Comparison of ENCODE assay signal across 8 cellular contexts in the genomic region with DNA sequence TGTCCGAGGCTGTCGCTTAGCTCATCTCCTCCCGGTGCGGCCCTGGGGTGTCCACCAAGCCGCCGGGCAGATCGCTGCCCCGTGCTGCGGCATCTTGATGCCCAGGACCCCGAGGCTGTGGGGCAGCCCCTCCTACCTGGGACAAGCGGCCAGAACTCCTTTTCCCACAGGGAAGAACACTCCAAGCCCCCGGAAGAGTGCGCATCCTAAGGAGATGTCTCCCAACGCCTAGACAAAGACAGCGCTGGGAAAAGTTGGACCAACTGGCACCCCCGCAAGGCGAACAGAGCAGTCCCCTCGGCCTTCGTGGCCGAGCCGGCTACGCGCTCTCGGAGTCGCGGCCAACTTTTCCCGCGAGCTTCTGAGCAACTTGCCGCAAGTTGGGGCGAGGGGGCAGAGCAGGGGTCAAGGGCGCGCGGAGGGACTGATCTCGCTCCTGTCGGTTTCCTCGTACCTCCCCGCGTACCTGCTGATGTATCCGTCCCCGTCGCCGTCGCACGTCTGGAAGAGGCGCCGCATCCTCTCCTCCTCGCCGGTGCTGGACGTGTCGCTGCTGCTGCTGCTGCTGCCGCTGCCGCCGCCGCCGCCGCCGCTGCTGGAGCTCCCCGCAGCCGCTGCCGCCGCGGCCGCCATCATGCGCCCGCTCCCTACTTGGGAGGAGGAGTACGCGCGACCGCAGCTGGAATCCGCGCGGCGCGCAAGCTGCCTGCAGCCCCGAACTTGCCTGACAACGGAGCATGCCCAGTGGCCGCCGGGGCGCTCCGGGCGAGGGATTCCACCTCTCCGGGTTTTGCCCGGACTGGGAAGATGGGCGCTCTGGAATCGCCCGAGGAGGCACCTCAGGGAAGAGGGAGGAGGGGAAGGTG. TPM values are rescaled to one million over a fixed set of nuclear protein-coding genes. Genes with fewer than 3 reads are reported as not detected.
DNase-seq lines count a peak whose midpoint lies in the region; ATAC-seq and TF ChIP-seq lines count a peak whose summit lies in the region.

Gene MCC, minus strand, starts transcription at position 675 of the 866 bp plus-strand sequence.

- H3K4me1 ChIP-seq in SK-N-SH (ENCODE audit: control insufficient read depth in 1 of 2, insufficient read depth in 2 of 2, low read depth in 1 of 2, low read length in 1 of 2) (peaks cover 5 to 10% of the 10 kb centered on the region in 2 experiments; a peak in 3 of 4 replicates), breast epithelium (no peaks in the 10 kb centered on the region)

- no peak for TF ChIP-seq POLR2A in breast epithelium (IDR thresholded peaks at IDR 0.05)

- TF ChIP-seq EP300 in SK-N-SH (IDR thresholded peaks at IDR 0.05; ENCODE audit: borderline replicate concordance in 1 of 2, low read depth in 1 of 2, low read length in 1 of 2), result peak in 1 of 2 experiments; percentile 17; a peak in 1 of 4 replicates

- DNase-seq in EL, result peak; percentile 87
- peak; percentile 58 for DNase-seq in HuH-7 (ENCODE audit: low spot score)
- peak; percentile 92 for DNase-seq in SK-N-SH
- peak; percentile 73 to 76 for DNase-seq in breast epithelium (ENCODE audit: low spot score in 2 of 2)
- DNase-seq in renal cortical epithelial cell (ENCODE audit: low read depth), result peak; percentile 60

- peak within 1 kb of the TSS; percentile 83 for H3K4me2 ChIP-seq in SK-N-SH

- H3K9me3 ChIP-seq in SK-N-SH (peaks cover 8% of the 10 kb centered on the region; the same call in 1 of the 2 replicates), breast epithelium (peaks cover 0 to 10% of the 10 kb centered on the region in 2 donors)

- H3K36me3 ChIP-seq in SK-N-SH (replicated peaks in 1 of 2; ENCODE audit: control insufficient read depth in 1 of 2, insufficient read depth in 2 of 2, low read length in 1 of 2) (no peaks in the 10 kb centered on the region), breast epithelium (no peaks in the 10 kb centered on the region)

- peaks cover 8% of the 10 kb centered on the region for H3F3A ChIP-seq in SK-N-SH (replicated peaks; ENCODE audit: insufficient read depth)

- H3K4me3 ChIP-seq in SK-N-SH (ENCODE audit: low read depth in 2 of 2, low read length in 1 of 2), result peak within 1 kb of the TSS; percentile 84 to 85
- H3K4me3 ChIP-seq in breast epithelium, result peak within 1 kb of the TSS; percentile 53 to 82 (median 74)
- H3K4me3 ChIP-seq in iPS-11a (ENCODE audit: low read depth, low read length), result peak within 1 kb of the TSS; percentile 73

- H3K27ac ChIP-seq in SK-N-SH (ENCODE audit: low read depth in 2 of 2, low read length in 1 of 2) (peak within 1 kb of the TSS; percentile 65 to 78; a peak in 3 of 4 replicates), breast epithelium (peak within 1 kb of the TSS; percentile 86 to 87)

- TF ChIP-seq CTCF in SK-N-SH (IDR thresholded peaks at IDR 0.05) (no peak), breast epithelium (IDR thresholded peaks at IDR 0.05) (no peak)

- POLR2A ChIA-PET in SK-N-SH (lab: Yijun Ruan, JAX), result no interaction called here

- peak within 1 kb of the TSS; percentile 98 for H2AFZ ChIP-seq in SK-N-SH (ENCODE audit: low read depth)

- intact Hi-C loops in breast epithelium (cut with DNase I; ENCODE audit: low total_unique reads), result no loop called here

- TF ChIP-seq RAD21 in SK-N-SH (IDR thresholded peaks at IDR 0.05; ENCODE audit: low read length), result no peak

- ATAC-seq in HG02870 (IDR thresholded peaks at IDR 0.05; ENCODE audit: unreplicated experiment) (no peak), GM18870 (IDR thresholded peaks at IDR 0.05; ENCODE audit: unreplicated experiment) (no peak)

- H3K9me2 ChIP-seq in SK-N-SH, result no peaks in the 10 kb centered on the region

- peak within 1 kb of the TSS; percentile 55; the same call in 1 of the 2 replicates for H3K9ac ChIP-seq in SK-N-SH

- CTCF ChIA-PET in SK-N-SH (lab: Yijun Ruan, JAX), result interaction anchor here (0.7 to 2.7 kb wide), 11 partner anchors 9 to 492 kb away, joined by 3 to 13 read pairs (median 4); no protein-coding TSS in a partner anchor

- H4K20me1 ChIP-seq in SK-N-SH (ENCODE audit: insufficient read depth), result no peaks in the 10 kb centered on the region

- H3K27me3 ChIP-seq in SK-N-SH (ENCODE audit: insufficient read depth), result peaks cover 11% of the 10 kb centered on the region; the same call in 1 of the 2 replicates
- no peaks in the 10 kb centered on the region for H3K27me3 ChIP-seq in breast epithelium

- no peaks in the 10 kb centered on the region for H3K79me2 ChIP-seq in SK-N-SH (ENCODE audit: insufficient read depth)

- 0% methylated on average over 20 of the region's 86 CpGs for WGBS in SK-N-SH (ENCODE audit: low lambda C conversion rate)

TF ChIP-seq in SK-N-SH, 30 proteins besides CTCF, POLR2A, EP300 and RAD21:
- TF ChIP-seq NRF1 (IDR thresholded peaks at IDR 0.05; ENCODE audit: low read depth, low read length) (peak; percentile 59), TAF1 (IDR thresholded peaks at IDR 0.05; ENCODE audit: borderline replicate concordance, low read depth, low read length) (0 out of 2 replicates have a peak, but pooled peaks have one; percentile 71), RFX5 (IDR thresholded peaks at IDR 0.05; ENCODE audit: low read length) (peak; percentile 19; the same call in 1 of the 2 replicates), MXI1 (IDR thresholded peaks at IDR 0.05; ENCODE audit: low read depth, low read length) (peak; percentile 32; the same call in 1 of the 2 replicates), ELF1 (IDR thresholded peaks at IDR 0.05) (no peak), RCOR1 (IDR thresholded peaks at IDR 0.05; ENCODE audit: low read length) (peak; percentile 37; the same call in 1 of the 2 replicates), SIN3A (IDR thresholded peaks at IDR 0.05; ENCODE audit: borderline replicate concordance, low read depth, low read length) (peak; percentile 62; the same call in 1 of the 2 replicates), RXRA (IDR thresholded peaks at IDR 0.05; ENCODE audit: borderline replicate concordance, low read depth) (no peak), YY1 (IDR thresholded peaks at IDR 0.05; ENCODE audit: low read depth) (peak; percentile 76), JUND (IDR thresholded peaks at IDR 0.05) (peak; percentile 27; the same call in 1 of the 2 replicates), TCF12 (IDR thresholded peaks at IDR 0.05) (peak; percentile 44; the same call in 1 of the 2 replicates), SMC3 (IDR thresholded peaks at IDR 0.05; ENCODE audit: low read depth, low read length) (no peak), GATA2 (CRISPR knock-in tag; IDR thresholded peaks at IDR 0.05) (no peak), MAX (IDR thresholded peaks at IDR 0.05; ENCODE audit: low read depth) (peak; percentile 46; the same call in 1 of the 2 replicates), TEAD4 (IDR thresholded peaks at IDR 0.05; ENCODE audit: borderline replicate concordance, insufficient read depth) (peak; percentile 79), CHD2 (IDR thresholded peaks at IDR 0.05; ENCODE audit: low read length, partially characterized antibody) (peak; percentile 51), NFIC (IDR thresholded peaks at IDR 0.05; ENCODE audit: borderline replicate concordance) (no peak; the same call in 1 of the 2 replicates)
- TF ChIP-seq, protein P1, sequence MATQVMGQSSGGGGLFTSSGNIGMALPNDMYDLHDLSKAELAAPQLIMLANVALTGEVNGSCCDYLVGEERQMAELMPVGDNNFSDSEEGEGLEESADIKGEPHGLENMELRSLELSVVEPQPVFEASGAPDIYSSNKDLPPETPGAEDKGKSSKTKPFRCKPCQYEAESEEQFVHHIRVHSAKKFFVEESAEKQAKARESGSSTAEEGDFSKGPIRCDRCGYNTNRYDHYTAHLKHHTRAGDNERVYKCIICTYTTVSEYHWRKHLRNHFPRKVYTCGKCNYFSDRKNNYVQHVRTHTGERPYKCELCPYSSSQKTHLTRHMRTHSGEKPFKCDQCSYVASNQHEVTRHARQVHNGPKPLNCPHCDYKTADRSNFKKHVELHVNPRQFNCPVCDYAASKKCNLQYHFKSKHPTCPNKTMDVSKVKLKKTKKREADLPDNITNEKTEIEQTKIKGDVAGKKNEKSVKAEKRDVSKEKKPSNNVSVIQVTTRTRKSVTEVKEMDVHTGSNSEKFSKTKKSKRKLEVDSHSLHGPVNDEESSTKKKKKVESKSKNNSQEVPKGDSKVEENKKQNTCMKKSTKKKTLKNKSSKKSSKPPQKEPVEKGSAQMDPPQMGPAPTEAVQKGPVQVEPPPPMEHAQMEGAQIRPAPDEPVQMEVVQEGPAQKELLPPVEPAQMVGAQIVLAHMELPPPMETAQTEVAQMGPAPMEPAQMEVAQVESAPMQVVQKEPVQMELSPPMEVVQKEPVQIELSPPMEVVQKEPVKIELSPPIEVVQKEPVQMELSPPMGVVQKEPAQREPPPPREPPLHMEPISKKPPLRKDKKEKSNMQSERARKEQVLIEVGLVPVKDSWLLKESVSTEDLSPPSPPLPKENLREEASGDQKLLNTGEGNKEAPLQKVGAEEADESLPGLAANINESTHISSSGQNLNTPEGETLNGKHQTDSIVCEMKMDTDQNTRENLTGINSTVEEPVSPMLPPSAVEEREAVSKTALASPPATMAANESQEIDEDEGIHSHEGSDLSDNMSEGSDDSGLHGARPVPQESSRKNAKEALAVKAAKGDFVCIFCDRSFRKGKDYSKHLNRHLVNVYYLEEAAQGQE (IDR thresholded peaks at IDR 0.05; ENCODE audit: low read depth, low read length), result no peak

RNA-seq across cellular contexts. Expression of gene MCC, which starts in this region (rescaled TPM):
- 2.6 and 3.6 TPM in 2 replicates for polyA plus RNA-seq in SK-N-SH (2012; rRNA removed)
- polyA plus RNA-seq in SK-N-SH (2012; cell fraction: cytosol; rRNA removed), result 3.0 and 3.3 TPM in 2 replicates
- 3.7 and 5.1 TPM in 2 replicates for polyA plus RNA-seq in SK-N-SH (2012; cell fraction: nucleus; rRNA removed)
- total RNA-seq in breast epithelium (10 to 100 TPM; 24.3 to 46.5 (median 29.4) TPM), renal cortical epithelial cell (20.7 and 42.9 TPM in 2 replicates)
